ENCODE assay signal across 8 cellular contexts in the genomic region with DNA sequence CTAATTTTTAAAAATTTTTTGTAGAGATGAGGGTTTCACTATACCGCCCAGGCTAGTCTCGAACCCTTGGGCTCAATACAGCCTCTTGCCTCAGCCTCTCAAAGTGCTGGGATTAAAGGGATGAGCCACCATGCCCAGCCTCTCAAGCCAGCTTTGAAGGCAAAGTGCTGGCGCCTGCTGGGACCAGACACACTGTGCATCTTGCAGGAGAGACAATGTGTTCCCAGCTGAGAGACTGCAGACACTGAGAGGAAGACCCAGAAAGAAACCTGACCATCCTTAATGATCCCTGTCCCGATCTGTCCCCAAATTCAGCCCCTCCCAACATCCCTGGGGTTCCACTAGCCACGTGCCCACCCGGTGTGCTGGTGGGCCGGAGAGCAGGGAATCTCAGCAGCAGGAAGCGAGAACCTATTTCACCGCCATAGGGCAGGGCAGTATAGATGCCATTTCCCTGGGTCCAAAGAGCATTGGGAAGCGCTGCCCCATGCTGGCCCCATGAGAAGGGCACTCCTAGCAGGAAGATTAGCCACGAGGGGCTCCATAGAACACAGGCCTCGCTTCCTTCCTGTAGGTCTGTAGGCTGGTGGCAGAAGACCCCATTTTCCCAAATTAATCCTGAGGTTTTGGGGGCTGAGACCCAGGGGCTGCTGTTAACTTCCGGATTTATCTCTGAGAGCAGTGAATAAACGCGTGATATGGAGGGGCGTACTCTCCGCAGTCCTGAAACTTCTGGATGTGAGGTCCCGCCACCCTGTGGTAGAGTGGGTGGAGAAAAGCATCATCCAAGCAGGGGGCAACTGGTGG. TPM values are rescaled to one million over a fixed set of nuclear protein-coding genes. Genes with fewer than 3 reads are reported as not detected.
DNase-seq lines count a peak whose midpoint lies in the region; TF ChIP-seq lines count a peak whose summit lies in the region.

No MANE protein-coding gene starts in this region.

- H3K4me3 ChIP-seq in liver (ENCODE audit: low read depth in 1 of 3, low read length in 3 of 3) (peak overlapping the region; percentile 77 to 90 (median 88)), transverse colon (peak overlapping the region; percentile 66 to 89 (median 74))

- H3K27ac ChIP-seq in angular gyrus (ENCODE audit: low read depth, low read length) (peak overlapping the region; percentile 94), liver (ENCODE audit: low read depth in 1 of 2, low read length in 2 of 2) (peak overlapping the region; percentile 89 to 95), transverse colon (peak overlapping the region; percentile 90 to 95 (median 91))

- no peaks in the 10 kb centered on the region for H3K27me3 Mint-ChIP-seq in activated naive CD4-positive, alpha-beta T cell treated with anti-CD3 and anti-CD28 coated beads for 36 hours (ENCODE audit: low read depth)

- no peak for TF ChIP-seq RAD21 in liver (IDR thresholded peaks at IDR 0.05)

- no peak for DNase-seq in activated naive CD4-positive, alpha-beta T cell treated with anti-CD3 and anti-CD28 coated beads for 36 hours
- DNase-seq in activated naive CD4-positive, alpha-beta T cell treated with Interleukin-2 at 50 U/mL for 16 hours = no peak
- DNase-seq in transverse colon (peak; percentile 71), MV-4-11 (lab: John Stamatoyannopoulos, UW) (no peak), hippocampal formation (lab: John Stamatoyannopoulos, UW) (no peak), G401 (ENCODE audit: low spot score) (no peak)

- H3K27me3 ChIP-seq in liver (ENCODE audit: control insufficient read depth in 4 of 4, insufficient read depth in 4 of 4, low read length in 3 of 4) = no peaks in the 10 kb centered on the region
- no peaks in the 10 kb centered on the region for H3K27me3 ChIP-seq in transverse colon

- TF ChIP-seq POLR2A in transverse colon (IDR thresholded peaks at IDR 0.05) = peak; percentile 19

- H3K36me3 ChIP-seq in liver (ENCODE audit: control insufficient read depth in 4 of 4, insufficient read depth in 3 of 4, low read depth in 1 of 4, low read length in 3 of 4) (peaks cover 9 to 30% (median 10%) of the 10 kb centered on the region in 4 donors), transverse colon (peaks cover 0 to 21% (median 14%) of the 10 kb centered on the region in 4 donors)

- TF ChIP-seq CTCF in liver (IDR thresholded peaks at IDR 0.05; ENCODE audit: low read depth, low read length, missing input control) (no peak), transverse colon (IDR thresholded peaks at IDR 0.05) (no peak)

- 42% methylated on average over 18 of the region's 18 CpGs for WGBS in liver
- WGBS in transverse colon (ENCODE audit: low coverage in 1 of 2), 2 donors = 18 to 43% methylated on average over 1 to 18 of the region's 18 CpGs

- H3K4me1 ChIP-seq in liver (ENCODE audit: control insufficient read depth in 4 of 4, insufficient read depth in 4 of 4, low read length in 3 of 4) (peaks cover 10 to 42% (median 30%) of the 10 kb centered on the region in 4 donors), transverse colon (peaks cover 0 to 31% (median 18%) of the 10 kb centered on the region in 4 donors)

- H3K9ac ChIP-seq in liver (ENCODE audit: low read depth in 1 of 2, low read length in 2 of 2) = peak overlapping the region; percentile 55 to 82

- CTCF ChIA-PET in activated naive CD4-positive, alpha-beta T cell treated with anti-CD3 and anti-CD28 coated beads for 36 hours (lab: Charles Lee) = interaction anchor here (0.6 to 1.1 kb wide), 2 partner anchors 43 to 67 kb away, joined by 3 read pairs; no protein-coding TSS in a partner anchor

- peak overlapping the region; percentile 96 for H3K27ac Mint-ChIP-seq in activated naive CD4-positive, alpha-beta T cell treated with anti-CD3 and anti-CD28 coated beads for 36 hours

- H3K4me1 Mint-ChIP-seq in activated naive CD4-positive, alpha-beta T cell treated with anti-CD3 and anti-CD28 coated beads for 36 hours (ENCODE audit: low read depth) = peaks cover 35% of the 10 kb centered on the region

- peak overlapping the region; percentile 94 for H3K4me3 Mint-ChIP-seq in activated naive CD4-positive, alpha-beta T cell treated with anti-CD3 and anti-CD28 coated beads for 36 hours

- peaks cover 37% of the 10 kb centered on the region for H3K36me3 Mint-ChIP-seq in activated naive CD4-positive, alpha-beta T cell treated with anti-CD3 and anti-CD28 coated beads for 36 hours (ENCODE audit: low read depth)

- in situ Hi-C loops in transverse colon (cut with MboI; ENCODE audit: low pct_ligation_motif_present in 1 of 4, low pct_unique_long_range_greater_than_20kb in 1 of 4, low sequenced_read_pairs in 3 of 4) = no loop called here
- in situ Hi-C loops in G401 (cut with HindIII; ENCODE audit: low sequenced_read_pairs) = no loop called here

- intact Hi-C loops in activated naive CD4-positive, alpha-beta T cell treated with anti-CD3 and anti-CD28 coated beads for 36 hours (cut with micrococcal nuclease) = loop anchor here (2.0 to 10.0 kb wide), 5 partner anchors 16 to 632 kb away; a partner anchor contains a TSS
- intact Hi-C loops in transverse colon (cut with DNase I; ENCODE audit: low total_unique reads) = no loop called here

- no peak for TF ChIP-seq EP300 in transverse colon (IDR thresholded peaks at IDR 0.05; ENCODE audit: low read depth)

- H3K9me3 Mint-ChIP-seq in activated naive CD4-positive, alpha-beta T cell treated with anti-CD3 and anti-CD28 coated beads for 36 hours = no peaks in the 10 kb centered on the region

- no peaks in the 10 kb centered on the region for H3K9me3 ChIP-seq in liver (ENCODE audit: control insufficient read depth in 4 of 4, low read length in 3 of 4)
- no peaks in the 10 kb centered on the region for H3K9me3 ChIP-seq in transverse colon

TF ChIP-seq in liver, 16 proteins besides CTCF, POLR2A, EP300 and RAD21:
- no peak for TF ChIP-seq YY1 (IDR thresholded peaks at IDR 0.05)
- TF ChIP-seq, protein P1, sequence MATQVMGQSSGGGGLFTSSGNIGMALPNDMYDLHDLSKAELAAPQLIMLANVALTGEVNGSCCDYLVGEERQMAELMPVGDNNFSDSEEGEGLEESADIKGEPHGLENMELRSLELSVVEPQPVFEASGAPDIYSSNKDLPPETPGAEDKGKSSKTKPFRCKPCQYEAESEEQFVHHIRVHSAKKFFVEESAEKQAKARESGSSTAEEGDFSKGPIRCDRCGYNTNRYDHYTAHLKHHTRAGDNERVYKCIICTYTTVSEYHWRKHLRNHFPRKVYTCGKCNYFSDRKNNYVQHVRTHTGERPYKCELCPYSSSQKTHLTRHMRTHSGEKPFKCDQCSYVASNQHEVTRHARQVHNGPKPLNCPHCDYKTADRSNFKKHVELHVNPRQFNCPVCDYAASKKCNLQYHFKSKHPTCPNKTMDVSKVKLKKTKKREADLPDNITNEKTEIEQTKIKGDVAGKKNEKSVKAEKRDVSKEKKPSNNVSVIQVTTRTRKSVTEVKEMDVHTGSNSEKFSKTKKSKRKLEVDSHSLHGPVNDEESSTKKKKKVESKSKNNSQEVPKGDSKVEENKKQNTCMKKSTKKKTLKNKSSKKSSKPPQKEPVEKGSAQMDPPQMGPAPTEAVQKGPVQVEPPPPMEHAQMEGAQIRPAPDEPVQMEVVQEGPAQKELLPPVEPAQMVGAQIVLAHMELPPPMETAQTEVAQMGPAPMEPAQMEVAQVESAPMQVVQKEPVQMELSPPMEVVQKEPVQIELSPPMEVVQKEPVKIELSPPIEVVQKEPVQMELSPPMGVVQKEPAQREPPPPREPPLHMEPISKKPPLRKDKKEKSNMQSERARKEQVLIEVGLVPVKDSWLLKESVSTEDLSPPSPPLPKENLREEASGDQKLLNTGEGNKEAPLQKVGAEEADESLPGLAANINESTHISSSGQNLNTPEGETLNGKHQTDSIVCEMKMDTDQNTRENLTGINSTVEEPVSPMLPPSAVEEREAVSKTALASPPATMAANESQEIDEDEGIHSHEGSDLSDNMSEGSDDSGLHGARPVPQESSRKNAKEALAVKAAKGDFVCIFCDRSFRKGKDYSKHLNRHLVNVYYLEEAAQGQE (IDR thresholded peaks at IDR 0.05) = peak; percentile 30
- TF ChIP-seq HNF4A (conservative IDR thresholded peaks at IDR 0.05) = no peak

RNA-seq across cellular contexts. Expression of a gene that starts 1.0 kb away (rescaled TPM):
- 10 to 100 TPM; 63.0 to 69.0 TPM for total RNA-seq in activated naive CD4-positive, alpha-beta T cell treated with anti-CD3 and anti-CD28 coated beads for 36 hours
- 10 to 100 TPM in 1 of 2 donors, 1 to 10 TPM in 1; 6.4 to 13.6 TPM for total RNA-seq in liver
- 1 to 10 TPM; 2.1 to 5.9 TPM for polyA plus RNA-seq in liver
- total RNA-seq in transverse colon = 10 to 100 TPM; 35.0 to 39.6 (median 38.6) TPM
- total RNA-seq in G401 (2014; rRNA removed; shearing (Covaris generic)) = 21.8 and 22.7 TPM in 2 replicates

RNA-seq across cellular contexts. Expression of a gene that starts 7.1 kb away (rescaled TPM):
- 100 to 1,000 TPM; 109 to 114 TPM for total RNA-seq in activated naive CD4-positive, alpha-beta T cell treated with anti-CD3 and anti-CD28 coated beads for 36 hours
- total RNA-seq in liver (10 to 100 TPM; 15.9 to 18.1 TPM), transverse colon (10 to 100 TPM in 2 of 4 donors, 1 to 10 TPM in 2; 2.6 to 17.5 (median 8.6) TPM)
- 10 to 100 TPM; 24.0 to 62.8 TPM for polyA plus RNA-seq in liver
- 21.8 and 23.8 TPM in 2 replicates for total RNA-seq in G401 (2014; rRNA removed; shearing (Covaris generic))

RNA-seq across cellular contexts. Expression of a gene that starts 16.5 kb away (rescaled TPM):
- total RNA-seq in activated naive CD4-positive, alpha-beta T cell treated with anti-CD3 and anti-CD28 coated beads for 36 hours = 1 to 10 TPM; 9.5 to 9.7 TPM
- total RNA-seq in liver (1 to 10 TPM; 5.8 to 5.9 TPM), transverse colon (10 to 100 TPM in 1 of 4 donors, 1 to 10 TPM in 2, not detected in 1; 6.1 to 28.9 (median 8.4) TPM)
- 10 to 100 TPM; 14.1 to 18.7 TPM for polyA plus RNA-seq in liver
- total RNA-seq in G401 (2014; rRNA removed; shearing (Covaris generic)) = 25.2 and 26.2 TPM in 2 replicates

RNA-seq across cellular contexts. Expression of a gene that starts 22.7 kb away (rescaled TPM):
- total RNA-seq in activated naive CD4-positive, alpha-beta T cell treated with anti-CD3 and anti-CD28 coated beads for 36 hours = 1 to 10 TPM in 1 of 2 experiments, under 1 TPM in 1; 0.86 to 1.1 TPM
- total RNA-seq in liver (under 1 TPM; 0.61 to 0.75 TPM), transverse colon (1 to 10 TPM; 1.9 to 8.2 (median 3.8) TPM)
- polyA plus RNA-seq in liver = 1 to 10 TPM in 1 of 2 donors, under 1 TPM in 1; 0.89 to 1.2 TPM
- total RNA-seq in G401 (2014; rRNA removed; shearing (Covaris generic)) = 0.55 and 1.6 TPM in 2 replicates

RNA-seq across cellular contexts. Expression of a gene that starts 42.6 kb away (rescaled TPM):
- under 1 TPM; 0.72 to 0.81 TPM for total RNA-seq in activated naive CD4-positive, alpha-beta T cell treated with anti-CD3 and anti-CD28 coated beads for 36 hours
- total RNA-seq in liver (1 to 10 TPM; 1.0 to 2.5 TPM), transverse colon (under 1 TPM in 2 of 4 donors, not detected in 2; 0.27 to 0.48 TPM)
- polyA plus RNA-seq in liver = under 1 TPM in 1 of 2 donors, not detected in 1; 0.02 TPM
- 13.2 and 14.8 TPM in 2 replicates for total RNA-seq in G401 (2014; rRNA removed; shearing (Covaris generic))
